8 cellular contexts compared by ENCODE assay signal in the genomic region with DNA sequence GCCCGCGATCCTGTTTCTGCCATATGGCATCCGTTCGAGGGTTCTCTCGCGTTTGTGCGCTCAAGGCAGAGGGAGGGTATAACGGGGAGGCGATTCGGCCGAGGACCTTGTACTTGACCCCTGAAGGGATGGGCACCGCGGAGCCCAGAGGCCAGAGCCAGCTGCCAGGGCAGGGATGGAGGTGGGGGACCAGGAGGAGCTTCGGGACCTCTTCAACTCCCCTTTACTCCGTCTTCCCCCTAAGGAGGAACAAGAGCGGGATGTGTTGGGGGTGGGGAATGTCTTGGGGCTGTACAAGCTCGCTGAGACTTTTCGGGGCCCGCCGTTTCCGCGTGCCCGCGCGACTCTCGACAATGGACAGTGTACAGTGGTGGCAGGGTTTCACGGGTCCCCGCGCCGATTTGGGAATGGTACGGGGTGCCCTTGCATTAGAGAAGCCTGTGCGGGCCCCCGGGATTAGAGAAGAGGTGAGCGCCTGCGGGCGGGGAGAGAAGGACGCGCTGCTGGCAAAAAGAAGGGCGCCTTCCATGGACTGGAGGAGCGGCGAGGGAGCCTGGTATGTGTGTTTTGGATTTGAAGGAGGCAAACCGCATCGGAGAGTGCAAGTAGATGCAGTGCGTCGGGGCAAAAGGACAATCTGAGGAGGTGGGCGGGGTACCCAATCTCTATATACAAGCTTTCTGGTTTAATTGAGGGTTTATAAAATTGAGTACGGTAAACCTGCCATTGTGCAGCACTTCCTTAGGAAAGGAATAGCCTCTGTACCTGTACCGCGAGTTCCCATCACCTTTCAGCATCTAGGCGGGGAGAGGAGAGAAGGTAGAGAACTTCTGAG. TPM values are rescaled to one million over a fixed set of nuclear protein-coding genes. Genes with fewer than 3 reads are reported as not detected.
DNase-seq lines count a peak whose midpoint lies in the region; ATAC-seq and TF ChIP-seq lines count a peak whose summit lies in the region.

No MANE protein-coding gene starts in this region.

- H3K4me3 ChIP-seq in RWPE2 (ENCODE audit: severe bottlenecking) (peak overlapping the region; percentile 23), esophagus muscularis mucosa (peak overlapping the region; percentile 54 to 60 (median 56)), osteoblast (ENCODE audit: insufficient read depth, low read length) (peak overlapping the region; percentile 25)

- in situ Hi-C loops in KBM-7 (cut with MboI; ENCODE audit: low pct_unique_long_range_greater_than_20kb, low sequenced_read_pairs) = no loop called here

- H3K27ac ChIP-seq in RWPE2 (ENCODE audit: poor library complexity, severe bottlenecking) = no peak overlapping the region
- H3K27ac ChIP-seq in esophagus muscularis mucosa (replicated peaks in 1 of 4) = no peak overlapping the region
- no peak overlapping the region for H3K27ac ChIP-seq in osteoblast (ENCODE audit: low read depth, low read length)

- peak overlapping the region; percentile 36 for H3K4me2 ChIP-seq in osteoblast (ENCODE audit: insufficient read depth, low read length)

- no peaks in the 10 kb centered on the region for H3K79me2 ChIP-seq in osteoblast (ENCODE audit: insufficient read depth, low read length)

- 6% methylated on average over 34 of the region's 50 CpGs for WGBS in esophagus muscularis mucosa

- TF ChIP-seq CTCF in RWPE2 (IDR thresholded peaks at IDR 0.05; ENCODE audit: poor library complexity, severe bottlenecking) (no peak), esophagus muscularis mucosa (IDR thresholded peaks at IDR 0.05) (no peak), osteoblast (IDR thresholded peaks at IDR 0.05; ENCODE audit: extremely low read depth, low read depth, low read length) (no peak)

- intact Hi-C loops in esophagus muscularis mucosa (cut with DNase I) = no loop called here

- no peaks in the 10 kb centered on the region for H3K36me3 ChIP-seq in RWPE2 (ENCODE audit: low read depth)
- no peaks in the 10 kb centered on the region for H3K36me3 ChIP-seq in esophagus muscularis mucosa
- no peaks in the 10 kb centered on the region for H3K36me3 ChIP-seq in osteoblast (ENCODE audit: insufficient read depth, low read length)

- no peaks in the 10 kb centered on the region for H4K20me1 ChIP-seq in osteoblast (ENCODE audit: insufficient read depth, low read length)

- peak overlapping the region; percentile 41 for H2AFZ ChIP-seq in osteoblast (ENCODE audit: low read length)

- ATAC-seq in RWPE2 (ENCODE audit: low read depth) (peak; percentile 29; the same call in 2 of the 3 replicates), HG03196 (IDR thresholded peaks at IDR 0.05; ENCODE audit: unreplicated experiment) (no peak), HG03045 (IDR thresholded peaks at IDR 0.05; ENCODE audit: unreplicated experiment) (no peak)

- no peak for TF ChIP-seq POLR2A in esophagus muscularis mucosa (IDR thresholded peaks at IDR 0.05; ENCODE audit: low read depth)

- H3K4me1 ChIP-seq in RWPE2 (ENCODE audit: insufficient read depth, poor library complexity, severe bottlenecking) (no peaks in the 10 kb centered on the region), esophagus muscularis mucosa (peaks cover 0 to 23% (median 23%) of the 10 kb centered on the region in 4 donors), osteoblast (ENCODE audit: insufficient read depth, low read length) (no peaks in the 10 kb centered on the region)

- peaks cover 43% of the 10 kb centered on the region for H3K27me3 ChIP-seq in RWPE2 (ENCODE audit: insufficient read depth, poor library complexity, severe bottlenecking)
- peaks cover 0 to 46% (median 6%) of the 10 kb centered on the region in 4 donors for H3K27me3 ChIP-seq in esophagus muscularis mucosa
- H3K27me3 ChIP-seq in osteoblast (ENCODE audit: insufficient read depth, low read length) = peaks cover 34% of the 10 kb centered on the region

- TF ChIP-seq EP300 in esophagus muscularis mucosa (IDR thresholded peaks at IDR 0.05) = no peak

- H3K9me3 ChIP-seq in RWPE2 (ENCODE audit: severe bottlenecking) = no peaks in the 10 kb centered on the region
- H3K9me3 ChIP-seq in esophagus muscularis mucosa = no peaks in the 10 kb centered on the region
- H3K9me3 ChIP-seq in osteoblast (ENCODE audit: low read depth, low read length) = no peaks in the 10 kb centered on the region

- peak; percentile 3 for DNase-seq in activated CD4-positive, alpha-beta T cell treated with anti-CD3 and anti-CD28 coated beads for 48 hours
- DNase-seq in activated CD4-positive, alpha-beta T cell treated with anti-CD3 and anti-CD28 coated beads, Interleukin-2, amount 50 U/mL, for 4 hours = no peak
- DNase-seq in RWPE2 (ENCODE audit: low spot score) = no peak
- DNase-seq in esophagus muscularis mucosa (ENCODE audit: extremely low spot score) = no peak
- peak; percentile 17 for DNase-seq in osteoblast (ENCODE audit: insufficient read length, low spot score, missing footprints)
- DNase-seq in KBM-7 = no peak

RNA-seq across cellular contexts. Expression of a gene that starts 0.8 kb away (rescaled TPM):
- under 1 TPM; under 0.01 to 0.69 (median 0.15) TPM for total RNA-seq in esophagus muscularis mucosa
- under 0.01 TPM in 1 of 2 replicates, not detected in the other for total RNA-seq in osteoblast

Comparison
In these comparisons a context has a peak if more than half of its experiments do, and no peak if none do; other contexts are left out.
1. DNase-seq: peak in activated CD4-positive, alpha-beta T cell treated with anti-CD3 and anti-CD28 coated beads for 48 hours (single experiment) and osteoblast (single experiment); none in activated CD4-positive, alpha-beta T cell treated with anti-CD3 and anti-CD28 coated beads, Interleukin-2, amount 50 U/mL, for 4 hours (0 of 2), RWPE2 (single experiment), esophagus muscularis mucosa (single experiment) and KBM-7 (single experiment).
2. Peak in every context shown above with its lines, with median percentiles within 50 percentile points of each other: H3K4me3 ChIP-seq.